1 cellular context compared by ENCODE assay signal in genomic region chr6:43570876-43571441, GRCh38.
TF ChIP-seq lines count a peak whose summit lies in the region.

No MANE protein-coding gene starts in this region.

TF ChIP-seq in GM12878, 131 proteins besides CTCF, POLR2A, EP300 and RAD21 (continues in another document):
- TF ChIP-seq KDM1A (IDR thresholded peaks at IDR 0.05; ENCODE audit: borderline replicate concordance), result no peak
- no peak for TF ChIP-seq TAF1 (IDR thresholded peaks at IDR 0.05; ENCODE audit: borderline replicate concordance, low read depth, low read length)
- no peak for TF ChIP-seq SPI1 (IDR thresholded peaks at IDR 0.05; ENCODE audit: borderline replicate concordance, insufficient read depth, low read depth, low read length)
- TF ChIP-seq YBX1 (IDR thresholded peaks at IDR 0.05), result no peak
- no peak for TF ChIP-seq BCL3 (IDR thresholded peaks at IDR 0.05; ENCODE audit: borderline replicate concordance, insufficient read depth, low read depth, low read length, poor library complexity, severe bottlenecking)
- no peak for TF ChIP-seq WRNIP1 (IDR thresholded peaks at IDR 0.05; ENCODE audit: borderline replicate concordance, low read depth, low read length)
- no peak for TF ChIP-seq YY1 (IDR thresholded peaks at IDR 0.05; ENCODE audit: low read depth, low read length)
- TF ChIP-seq ZNF622 (IDR thresholded peaks at IDR 0.05), result no peak
- TF ChIP-seq IRF4 (IDR thresholded peaks at IDR 0.05; ENCODE audit: low read depth, low read length), result peak; percentile 41; the same call in 1 of the 2 replicates
- TF ChIP-seq NFIC (IDR thresholded peaks at IDR 0.05; ENCODE audit: low read depth, low read length), result peak; percentile 63; the same call in 1 of the 2 replicates
- no peak for TF ChIP-seq STAT1 (conservative IDR thresholded peaks at IDR 0.05)
- no peak for TF ChIP-seq ZNF274 (IDR thresholded peaks at IDR 0.05; ENCODE audit: insufficient read depth, insufficient read length)
- peak; percentile 52 to 91; a peak in 2 of 4 replicates for TF ChIP-seq CEBPB (IDR thresholded peaks at IDR 0.05; ENCODE audit: borderline replicate concordance in 1 of 2, low read depth in 2 of 2, low read length in 2 of 2)
- TF ChIP-seq MLLT1 (IDR thresholded peaks at IDR 0.05), result no peak
- no peak for TF ChIP-seq ZNF207 (IDR thresholded peaks at IDR 0.05; ENCODE audit: borderline replicate concordance)
- TF ChIP-seq IKZF2 (IDR thresholded peaks at IDR 0.05), result no peak
- TF ChIP-seq REST (IDR thresholded peaks at IDR 0.05; ENCODE audit: low read depth, low read length), result no peak
- TF ChIP-seq RFX5 (IDR thresholded peaks at IDR 0.05; ENCODE audit: low read depth, low read length), result no peak
- peak in 1 of 2 experiments; percentile 56; a peak in 1 of 4 replicates for TF ChIP-seq ETV6 (conservative IDR thresholded peaks at IDR 0.05 in 1 of 2, IDR thresholded peaks at IDR 0.05 in 1 of 2; ENCODE audit: borderline replicate concordance in 1 of 2, low read depth in 1 of 2)
- peak; percentile 97 for TF ChIP-seq ATF2 (IDR thresholded peaks at IDR 0.05; ENCODE audit: low read length)
- TF ChIP-seq RB1 (IDR thresholded peaks at IDR 0.05; ENCODE audit: borderline replicate concordance), result no peak
- TF ChIP-seq ELK1 (IDR thresholded peaks at IDR 0.05; ENCODE audit: low read depth, low read length), result no peak
- no peak for TF ChIP-seq SRF (IDR thresholded peaks at IDR 0.05; ENCODE audit: low read depth in 2 of 2, low read length in 2 of 2)
- peak; percentile 95 for TF ChIP-seq ATF7 (IDR thresholded peaks at IDR 0.05; ENCODE audit: low read depth)
- no peak for TF ChIP-seq MAX (IDR thresholded peaks at IDR 0.05; ENCODE audit: low read depth, low read length)
- no peak for TF ChIP-seq ZBTB4 (CRISPR knock-in tag; IDR thresholded peaks at IDR 0.05)
- no peak for TF ChIP-seq ZNF687 (IDR thresholded peaks at IDR 0.05)
- no peak for TF ChIP-seq NFXL1 (IDR thresholded peaks at IDR 0.05; ENCODE audit: borderline replicate concordance)
- no peak for TF ChIP-seq KLF5 (IDR thresholded peaks at IDR 0.05; ENCODE audit: partially characterized antibody)
- TF ChIP-seq MYB (IDR thresholded peaks at IDR 0.05; ENCODE audit: borderline replicate concordance, low read depth, low read length), result no peak
- TF ChIP-seq GABPA (IDR thresholded peaks at IDR 0.05; ENCODE audit: low read depth), result peak; percentile 52; the same call in 1 of the 2 replicates
- TF ChIP-seq RELB (IDR thresholded peaks at IDR 0.05; ENCODE audit: low read depth), result no peak
- no peak for TF ChIP-seq FOXK2 (IDR thresholded peaks at IDR 0.05)
- no peak for TF ChIP-seq NKRF (conservative IDR thresholded peaks at IDR 0.05)
- TF ChIP-seq E2F4 (IDR thresholded peaks at IDR 0.05; ENCODE audit: low read depth, low read length), result no peak
- no peak for TF ChIP-seq BCL11A (IDR thresholded peaks at IDR 0.05; ENCODE audit: low read depth, low read length)
